In genomic region chr16:46972971-46973456, GRCh38 we compare ENCODE assay signal across 1 cellular context.
TF ChIP-seq lines count a peak whose summit lies in the region.

No MANE protein-coding gene starts in this region.

TF ChIP-seq in HepG2, 621 proteins besides CTCF, POLR2A, EP300 and RAD21 (continued from another document and continues in another):
- TF ChIP-seq REPIN1 (CRISPR knock-in tag; IDR thresholded peaks at IDR 0.05; ENCODE audit: borderline replicate concordance, low read depth) (no peak), CENPX (CRISPR knock-in tag; IDR thresholded peaks at IDR 0.05) (no peak), ZNF704 (CRISPR knock-in tag; IDR thresholded peaks at IDR 0.05; ENCODE audit: borderline replicate concordance) (no peak), ATF3 (CRISPR knock-in tag; IDR thresholded peaks at IDR 0.05) (no peak), ZIK1 (CRISPR knock-in tag; IDR thresholded peaks at IDR 0.05; ENCODE audit: borderline replicate concordance, low read depth) (no peak), KMT2B (CRISPR knock-in tag; IDR thresholded peaks at IDR 0.05) (no peak), MBD4 (IDR thresholded peaks at IDR 0.05; ENCODE audit: borderline replicate concordance, low read length) (no peak), ZNF101 (CRISPR knock-in tag; IDR thresholded peaks at IDR 0.05; ENCODE audit: borderline replicate concordance, low read depth) (no peak), THAP9 (CRISPR knock-in tag; IDR thresholded peaks at IDR 0.05; ENCODE audit: borderline replicate concordance) (no peak; the same call in 1 of the 2 replicates), TEF (CRISPR knock-in tag; IDR thresholded peaks at IDR 0.05) (no peak), TBX3 (IDR thresholded peaks at IDR 0.05; ENCODE audit: borderline replicate concordance) (no peak), MAX (IDR thresholded peaks at IDR 0.05) (no peak), ZC3H4 (CRISPR knock-in tag; IDR thresholded peaks at IDR 0.05; ENCODE audit: borderline replicate concordance) (no peak), ZFP36L2 (CRISPR knock-in tag; IDR thresholded peaks at IDR 0.05) (0 out of 2 replicates have a peak, but pooled peaks have one; percentile 50), CHD2 (IDR thresholded peaks at IDR 0.05; ENCODE audit: low read depth, low read length) (no peak), SIN3A (IDR thresholded peaks at IDR 0.05; ENCODE audit: borderline replicate concordance, low read depth, low read length) (peak; percentile 41; the same call in 1 of the 2 replicates), ZKSCAN5 (CRISPR knock-in tag; IDR thresholded peaks at IDR 0.05) (no peak), SRSF9 (IDR thresholded peaks at IDR 0.05; ENCODE audit: borderline replicate concordance, insufficient read depth, low read depth, low read length, poor library complexity, severe bottlenecking) (no peak), CSRNP2 (CRISPR knock-in tag; conservative IDR thresholded peaks at IDR 0.05; ENCODE audit: low read depth) (no peak), KIAA2018 (CRISPR knock-in tag; IDR thresholded peaks at IDR 0.05; ENCODE audit: borderline replicate concordance) (no peak), ZNF816 (CRISPR knock-in tag; IDR thresholded peaks at IDR 0.05; ENCODE audit: borderline replicate concordance) (peak; percentile 80; the same call in 1 of the 2 replicates), RFXAP (CRISPR knock-in tag; IDR thresholded peaks at IDR 0.05; ENCODE audit: borderline replicate concordance) (no peak), KDM4B (CRISPR knock-in tag; IDR thresholded peaks at IDR 0.05) (no peak), DRAP1 (CRISPR knock-in tag; IDR thresholded peaks at IDR 0.05) (no peak), ZNF737 (CRISPR knock-in tag; IDR thresholded peaks at IDR 0.05; ENCODE audit: borderline replicate concordance) (no peak), HOXA7 (CRISPR knock-in tag; IDR thresholded peaks at IDR 0.05) (no peak), ZNF564 (CRISPR knock-in tag; IDR thresholded peaks at IDR 0.05) (no peak), HIVEP1 (CRISPR knock-in tag; IDR thresholded peaks at IDR 0.05) (no peak), FOSL2 (CRISPR knock-in tag; IDR thresholded peaks at IDR 0.05) (no peak), E2F1 (CRISPR knock-in tag; IDR thresholded peaks at IDR 0.05) (no peak), ZNF619 (CRISPR knock-in tag; IDR thresholded peaks at IDR 0.05) (no peak), ARID2 (CRISPR knock-in tag; IDR thresholded peaks at IDR 0.05; ENCODE audit: borderline replicate concordance) (no peak), AHDC1 (CRISPR knock-in tag; IDR thresholded peaks at IDR 0.05; ENCODE audit: borderline replicate concordance) (peak; percentile 56; the same call in 1 of the 2 replicates), ZNF33B (CRISPR knock-in tag; IDR thresholded peaks at IDR 0.05) (peak; percentile 10; the same call in 1 of the 2 replicates), IKZF4 (CRISPR knock-in tag; IDR thresholded peaks at IDR 0.05; ENCODE audit: borderline replicate concordance, low read depth, not compliant biosample characterization) (peak; percentile 23), NBN (conservative IDR thresholded peaks at IDR 0.05) (no peak), TBX2 (CRISPR knock-in tag; IDR thresholded peaks at IDR 0.05; ENCODE audit: borderline replicate concordance) (no peak)
